17 cellular contexts compared by ENCODE assay signal in genomic region chr17:48177816-48178215, GRCh38.
"Had no signal": no experiment of that assay in that cellular context is flagged by ENCODE, and none has a peak within 500 bp of the region (broad histone marks: within the 10 kb centered on the region; RNA-seq: fewer than 3 reads in every experiment).

No MANE protein-coding gene starts in this region.

- DNase-seq: activated CD4-positive, alpha-beta T cell treated with anti-CD3 and anti-CD28 coated beads for 36 hours; activated CD4-positive, alpha-beta T cell treated with anti-CD3 and anti-CD28 coated beads, Interleukin-2, amount 50 U/mL, for 48 hours; activated gamma-delta T cell; effector CD4-positive, alpha-beta T cell; heart left ventricle; left lung; stimulated activated CD4-positive, alpha-beta T cell treated with anti-CD3 and anti-CD28 coated beads, Interleukin-12 subunit alpha, Interleukin-12 subunit beta, amount 100 ng/mL, for 4 hours; stimulated activated CD4-positive, alpha-beta T cell treated with anti-CD3 and anti-CD28 coated beads, Interleukin-1b, Interleukin-23, amount 100 ng/mL, for 48 hours; stimulated activated CD8-positive, alpha-beta memory T cell treated with anti-CD3 and anti-CD28 coated beads, Interleukin-4, amount 100 ng/mL, for 48 hours; stimulated activated naive CD4-positive, alpha-beta T cell treated with Interleukin-2 at 50 U/mL for 16 hours; thyroid gland had no signal

- ATAC-seq: activated CD4-positive, alpha-beta T cell treated with anti-CD3 and anti-CD28 coated beads for 36 hours; gastroesophageal sphincter; heart left ventricle; left lung; WTC11 had no signal

- H3K27me3 Mint-ChIP-seq: activated CD4-positive, alpha-beta T cell treated with anti-CD3 and anti-CD28 coated beads for 36 hours; activated naive CD4-positive, alpha-beta T cell treated with anti-CD3 and anti-CD28 coated beads, Interleukin-2, amount 50 U/mL, for 24 hours had no signal

- H3K27ac ChIP-seq: gastroesophageal sphincter, heart left ventricle, left lung, thyroid gland had no signal

- H3K4me1 ChIP-seq: gastroesophageal sphincter, heart left ventricle, left lung, thyroid gland had no signal

- H3K27ac Mint-ChIP-seq: activated naive CD4-positive, alpha-beta T cell treated with anti-CD3 and anti-CD28 coated beads, Interleukin-2, amount 50 U/mL, for 24 hours; mesothelial cell of epicardium; progenitor cell of endocrine pancreas; WTC11 had no signal

- H3K4me1 Mint-ChIP-seq: neural crest cell had no signal

- H3K9me3 ChIP-seq: gastroesophageal sphincter, heart left ventricle, left lung, thyroid gland had no signal

- H3K9me3 Mint-ChIP-seq: activated naive CD4-positive, alpha-beta T cell treated with anti-CD3 and anti-CD28 coated beads, Interleukin-2, amount 50 U/mL, for 24 hours; mesothelial cell of epicardium; neural crest cell; WTC11 had no signal

- H3K4me3 Mint-ChIP-seq: activated CD4-positive, alpha-beta T cell treated with anti-CD3 and anti-CD28 coated beads for 36 hours; activated naive CD4-positive, alpha-beta T cell treated with anti-CD3 and anti-CD28 coated beads, Interleukin-2, amount 50 U/mL, for 24 hours; mesothelial cell of epicardium; neural crest cell; WTC11 had no signal

- H3K36me3 ChIP-seq: gastroesophageal sphincter, heart left ventricle, left lung, thyroid gland had no signal

- H3K36me3 Mint-ChIP-seq: mesothelial cell of epicardium, WTC11 had no signal

- H3K27me3 ChIP-seq: thyroid gland had no signal

- H3K4me3 ChIP-seq: gastroesophageal sphincter, heart left ventricle, left lung, thyroid gland had no signal
